17 cellular contexts compared by ENCODE assay signal in genomic region chr2:217247511-217247910, GRCh38.
A peak's percentile ranks its signal among the peaks of the same experiment; 100 is the strongest.
DNase-seq lines count a peak whose midpoint lies in the region; ATAC-seq and TF ChIP-seq lines count a peak whose summit lies in the region.
"Had no signal": no experiment of that assay in that cellular context is flagged by ENCODE, and none has a peak within 500 bp of the region (broad histone marks: within the 10 kb centered on the region; RNA-seq: fewer than 3 reads in every experiment).

No MANE protein-coding gene starts in this region.

- H2AFZ ChIP-seq in fibroblast of lung (ENCODE audit: low read length) = peak overlapping the region; percentile 48
- H2AFZ ChIP-seq in trophoblast cell (ENCODE audit: insufficient read depth, low read length, poor library complexity) = no peak overlapping the region

- H3K9me3 ChIP-seq in breast epithelium (no peaks in the 10 kb centered on the region), fibroblast of lung (ENCODE audit: control insufficient read depth, insufficient read depth, low read depth, low read length) (no peaks in the 10 kb centered on the region), trophoblast cell (ENCODE audit: insufficient read depth, low read depth, low read length) (no peaks in the 10 kb centered on the region), uterus (no peaks in the 10 kb centered on the region), WERI-Rb-1 (ENCODE audit: severe bottlenecking) (no peaks in the 10 kb centered on the region)
- H3K9me3 ChIP-seq: colonic mucosa had no signal

- no peak overlapping the region for H3K4me3 Mint-ChIP-seq in MCF 10A (ENCODE audit: unreplicated experiment)
- H3K4me3 Mint-ChIP-seq: CD8-positive, alpha-beta T cell; stimulated activated effector memory CD8-positive, alpha-beta T cell treated with anti-CD3 and anti-CD28 coated beads, Interleukin-12 subunit alpha, Interleukin-12 subunit beta, amount 100 ng/mL, for 72 hours had no signal

- TF ChIP-seq POLR2A in breast epithelium (IDR thresholded peaks at IDR 0.05) (no peak), uterus (IDR thresholded peaks at IDR 0.05) (no peak)

- peaks cover 35% of the 10 kb centered on the region for H3K79me1 ChIP-seq in trophoblast cell (ENCODE audit: low read length)

- CTCF ChIA-PET in MCF 10A (lab: Yijun Ruan, JAX) = no interaction called here

- no peaks in the 10 kb centered on the region for H3K36me3 Mint-ChIP-seq in MCF 10A (ENCODE audit: insufficient read depth, unreplicated experiment)
- H3K36me3 Mint-ChIP-seq: CD8-positive, alpha-beta T cell; stimulated activated effector memory CD8-positive, alpha-beta T cell treated with anti-CD3 and anti-CD28 coated beads, Interleukin-12 subunit alpha, Interleukin-12 subunit beta, amount 100 ng/mL, for 72 hours had no signal

- H3K4me2 ChIP-seq in fibroblast of lung (ENCODE audit: extremely low read depth, insufficient read depth, low read length) = no peak overlapping the region
- no peak overlapping the region for H3K4me2 ChIP-seq in trophoblast cell (ENCODE audit: low read length)

- POLR2A ChIA-PET in MCF 10A (lab: Yijun Ruan, JAX) = no interaction called here

- no peak overlapping the region for H4K12ac ChIP-seq in trophoblast cell (ENCODE audit: low read depth, low read length)

- no peak for ATAC-seq in GM18867 (IDR thresholded peaks at IDR 0.05; ENCODE audit: unreplicated experiment)
- ATAC-seq: CD8-positive, alpha-beta T cell; PC-3; stimulated activated effector memory CD8-positive, alpha-beta T cell treated with anti-CD3 and anti-CD28 coated beads, Interleukin-12 subunit alpha, Interleukin-12 subunit beta, amount 100 ng/mL, for 72 hours had no signal

- no TSS peak for BruUV-seq in MCF 10A (replicated peaks; lab: Mats Ljungman, UMichigan)

- peak overlapping the region; percentile 82 for H4K8ac ChIP-seq in trophoblast cell (ENCODE audit: low read depth, low read length)

- peak overlapping the region; percentile 96 for H3K14ac ChIP-seq in trophoblast cell (ENCODE audit: low read length)

- H2BK12ac ChIP-seq in trophoblast cell (ENCODE audit: low read length) = peak overlapping the region; percentile 89

- H2BK120ac ChIP-seq in trophoblast cell (ENCODE audit: insufficient read depth, low read length, poor library complexity) = peak overlapping the region; percentile 97

- H3K27ac Mint-ChIP-seq in MCF 10A (ENCODE audit: low read depth, unreplicated experiment) = no peak overlapping the region
- H3K27ac Mint-ChIP-seq: CD8-positive, alpha-beta T cell; stimulated activated effector memory CD8-positive, alpha-beta T cell treated with anti-CD3 and anti-CD28 coated beads, Interleukin-12 subunit alpha, Interleukin-12 subunit beta, amount 100 ng/mL, for 72 hours had no signal

- H2AK5ac ChIP-seq in trophoblast cell (ENCODE audit: low read length) = peak overlapping the region; percentile 43

- peak overlapping the region; percentile 79 to 86 for H3K27ac ChIP-seq in breast epithelium
- H3K27ac ChIP-seq in fibroblast of lung (ENCODE audit: insufficient read depth, low read length) = no peak overlapping the region
- H3K27ac ChIP-seq in trophoblast cell (ENCODE audit: low read depth, low read length) = peak overlapping the region; percentile 96
- H3K27ac ChIP-seq in uterus = peak overlapping the region; percentile 76 to 95
- H3K27ac ChIP-seq in WERI-Rb-1 = no peak overlapping the region

- H3K4me1 ChIP-seq in breast epithelium (peaks cover 10 to 12% of the 10 kb centered on the region in 2 donors), fibroblast of lung (ENCODE audit: control insufficient read depth, extremely low read depth, insufficient read depth, low read length) (peaks cover 13% of the 10 kb centered on the region), trophoblast cell (ENCODE audit: control insufficient read depth in 1 of 2, insufficient read depth in 2 of 2, low read length in 2 of 2) (peaks cover 20 to 26% of the 10 kb centered on the region in 2 experiments), uterus (peaks cover 13% of the 10 kb centered on the region in 2 donors)
- H3K4me1 ChIP-seq: colonic mucosa had no signal

- H3K4me1 Mint-ChIP-seq in MCF 10A (ENCODE audit: insufficient read depth, unreplicated experiment) = no peaks in the 10 kb centered on the region
- H3K4me1 Mint-ChIP-seq: stimulated activated effector memory CD8-positive, alpha-beta T cell treated with anti-CD3 and anti-CD28 coated beads, Interleukin-12 subunit alpha, Interleukin-12 subunit beta, amount 100 ng/mL, for 72 hours had no signal

- H2BK5ac ChIP-seq in trophoblast cell (ENCODE audit: low read depth, low read length, poor library complexity) = peak overlapping the region; percentile 96

- TF ChIP-seq CTCF in breast epithelium (IDR thresholded peaks at IDR 0.05) (no peak), MCF 10A (IDR thresholded peaks at IDR 0.05; ENCODE audit: unreplicated experiment) (no peak), fibroblast of lung (conservative IDR thresholded peaks at IDR 0.05 in 1 of 2, IDR thresholded peaks at IDR 0.05 in 1 of 2; ENCODE audit: low read depth in 1 of 2, low read length in 2 of 2) (no peak), uterus (IDR thresholded peaks at IDR 0.05) (no peak), WERI-Rb-1 (IDR thresholded peaks at IDR 0.05; ENCODE audit: low read depth, low read length) (no peak)

- H3K23ac ChIP-seq in trophoblast cell (ENCODE audit: low read length) = no peak overlapping the region

- H3K36me3 ChIP-seq in breast epithelium (no peaks in the 10 kb centered on the region), fibroblast of lung (ENCODE audit: control insufficient read depth, insufficient read depth, low read length) (no peaks in the 10 kb centered on the region), trophoblast cell (ENCODE audit: control insufficient read depth in 1 of 2, insufficient read depth in 2 of 2, low read length in 2 of 2) (no peaks in the 10 kb centered on the region), uterus (no peaks in the 10 kb centered on the region), WERI-Rb-1 (no peaks in the 10 kb centered on the region)
- H3K36me3 ChIP-seq: colonic mucosa had no signal

- no CpG with 5 or more reads among the region's 8 CpGs for WGBS in trophoblast cell (ENCODE audit: extremely low coverage, insufficient coverage, insufficient read length)

- peak overlapping the region; percentile 71 for H3K4ac ChIP-seq in trophoblast cell (ENCODE audit: low read depth, low read length)

- H3K18ac ChIP-seq in trophoblast cell (ENCODE audit: low read length) = peak overlapping the region; percentile 31

- H3K27me3 ChIP-seq in breast epithelium = no peaks in the 10 kb centered on the region
- no peaks in the 10 kb centered on the region for H3K27me3 ChIP-seq in fibroblast of lung (ENCODE audit: control insufficient read depth, insufficient read depth, low read length)
- H3K27me3 ChIP-seq in trophoblast cell (ENCODE audit: insufficient read depth, low read length) = no peaks in the 10 kb centered on the region
- H3K27me3 ChIP-seq in uterus = no peaks in the 10 kb centered on the region
- H3K27me3 ChIP-seq in WERI-Rb-1 (ENCODE audit: insufficient read depth, low read depth, severe bottlenecking) = no peaks in the 10 kb centered on the region
- H3K27me3 ChIP-seq: colonic mucosa had no signal

- H3K79me2 ChIP-seq in fibroblast of lung (ENCODE audit: control insufficient read depth, insufficient read depth, low read length) = no peaks in the 10 kb centered on the region
- H3K79me2 ChIP-seq in trophoblast cell (ENCODE audit: control insufficient read depth, insufficient read depth, low read length, poor library complexity) = peaks cover 7% of the 10 kb centered on the region

- peak overlapping the region; percentile 88 for H4K91ac ChIP-seq in trophoblast cell (ENCODE audit: low read depth, low read length)

- intact Hi-C loops in breast epithelium (cut with DNase I; ENCODE audit: low total_unique reads) (no loop called here), MCF 10A (cut with micrococcal nuclease) (no loop called here), uterus (cut with DNase I; ENCODE audit: low total_unique reads) (no loop called here)

- H3K27me3 Mint-ChIP-seq in MCF 10A (ENCODE audit: insufficient read depth, unreplicated experiment) = no peaks in the 10 kb centered on the region

- H4K20me1 ChIP-seq in fibroblast of lung (ENCODE audit: control insufficient read depth, extremely low read depth, insufficient read depth, low read length) = no peaks in the 10 kb centered on the region

- H3K4me3 ChIP-seq in breast epithelium (no peak overlapping the region), fibroblast of lung (replicated peaks in 1 of 4; ENCODE audit: control extremely low read depth in 1 of 4, insufficient read depth in 1 of 4, low read depth in 3 of 4, low read length in 4 of 4) (no peak overlapping the region), trophoblast cell (ENCODE audit: low read depth, low read length) (no peak overlapping the region), uterus (no peak overlapping the region), WERI-Rb-1 (ENCODE audit: low read depth, low read length) (no peak overlapping the region)
- H3K4me3 ChIP-seq: colonic mucosa, GM12878 had no signal

- DNase-seq in breast epithelium (ENCODE audit: low spot score in 2 of 2) (peak in 1 of 2 donors; percentile 28), MCF 10A (ENCODE audit: unreplicated experiment) (no peak), fibroblast of lung (ENCODE audit: low read depth in 2 of 2) (no peak), trophoblast cell (no peak), uterus (peak in 1 of 2 donors; percentile 38), DMS 273 treated with DMSO at 0.1 percent for 48 hours (lab: John Stamatoyannopoulos, UW) (no peak), WERI-Rb-1 (no peak)
- DNase-seq: activated effector memory CD4-positive, alpha-beta T cell treated with Interleukin-2 at 50 U/mL for 16 hours; CD8-positive, alpha-beta T cell; HCEC 1CT; KBM-7; NCI-H524; PC-3 had no signal

- H3K9ac ChIP-seq in fibroblast of lung (ENCODE audit: insufficient read depth, low read length) = no peak overlapping the region
- H3K9ac ChIP-seq in trophoblast cell (ENCODE audit: low read length) = no peak overlapping the region

- H3K9me3 Mint-ChIP-seq in MCF 10A (ENCODE audit: unreplicated experiment) = no peaks in the 10 kb centered on the region
- H3K9me3 Mint-ChIP-seq: CD8-positive, alpha-beta T cell had no signal

Comparison
In these comparisons a context has a peak if more than half of its experiments do, and no peak if none do; other contexts are left out.
1. H3K27ac ChIP-seq: peak in breast epithelium (2 of 2), trophoblast cell (single experiment) and uterus (2 of 2); none in fibroblast of lung (single experiment) and WERI-Rb-1 (single experiment).